ENCODE assay signal across 9 cellular contexts in the genomic region with DNA sequence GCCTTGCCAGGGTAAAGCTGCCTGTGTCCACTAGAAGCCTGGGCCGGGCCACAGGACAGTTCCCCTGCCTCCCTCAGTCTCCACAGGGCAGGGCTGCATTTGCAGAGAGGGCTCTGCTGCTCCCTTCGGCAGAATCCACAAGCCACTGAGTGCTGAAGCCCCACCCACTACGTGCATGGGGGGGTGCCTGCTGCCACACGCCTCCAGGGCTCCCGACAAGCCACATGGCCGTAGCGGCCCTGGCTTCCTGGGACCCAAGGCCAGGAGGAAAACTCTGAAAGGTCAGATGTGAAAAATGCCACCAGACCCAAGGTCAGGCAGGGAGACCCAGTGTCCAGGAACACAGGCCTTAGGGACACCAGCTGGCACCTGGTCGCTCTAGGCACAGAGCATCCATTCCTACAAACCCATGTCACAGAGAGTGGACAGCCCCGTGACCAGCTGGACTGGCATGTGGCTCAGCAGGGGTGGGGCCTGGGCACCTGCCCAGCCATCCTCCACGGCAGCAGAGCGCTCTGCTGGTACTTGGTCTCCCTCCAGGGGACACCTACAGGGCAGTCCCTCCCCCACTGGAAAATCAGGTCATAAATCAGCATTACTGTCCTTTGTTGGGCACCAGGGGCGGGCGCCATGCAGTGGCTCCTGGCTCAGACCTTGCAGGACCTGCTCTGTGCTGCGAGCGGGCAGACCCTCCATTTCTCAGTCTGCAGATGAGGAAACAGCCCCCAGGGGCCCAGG. TPM values are rescaled to one million over a fixed set of nuclear protein-coding genes. Genes with fewer than 3 reads are reported as not detected.
DNase-seq lines count a peak whose midpoint lies in the region; ATAC-seq and TF ChIP-seq lines count a peak whose summit lies in the region.
"Had no signal": no experiment of that assay in that cellular context is flagged by ENCODE, and none has a peak within 500 bp of the region (broad histone marks: within the 10 kb centered on the region; RNA-seq: fewer than 3 reads in every experiment).

No MANE protein-coding gene starts in this region.

- ATAC-seq in right lobe of liver, result peak; percentile 65 to 80 (median 72)
- peak; percentile 57 for ATAC-seq in upper lobe of right lung

- DNase-seq in NCI-H2196 (lab: John Stamatoyannopoulos, UW; ENCODE audit: unreplicated experiment) (peak; percentile 28), NCI-H2196 treated with DMSO at 0.1 percent for 48 hours (lab: John Stamatoyannopoulos, UW; ENCODE audit: unreplicated experiment) (no peak), adrenal gland (peak; percentile 86 to 94 (median 89)), right lobe of liver (peak; percentile 87 to 94 (median 93)), upper lobe of right lung (no peak), GDM1 (lab: John Stamatoyannopoulos, UW) (no peak), NCI-H1436 (lab: John Stamatoyannopoulos, UW) (no peak)
- no peak for DNase-seq in stimulated activated CD4-positive, alpha-beta T cell treated with anti-CD3 and anti-CD28 coated beads, Interleukin-1b, Interleukin-23, amount 100 ng/mL, for 48 hours
- DNase-seq: KBM-7 had no signal

- H3K27ac ChIP-seq in adrenal gland (peak overlapping the region in 3 of 5 donors; percentile 70 to 74 (median 71)), right lobe of liver (peak overlapping the region; percentile 56 to 93 (median 71)), upper lobe of right lung (no peak overlapping the region)

- WGBS in adrenal gland, 4 donors, result 35 to 50% (median 39%) methylated on average over 5 to 15 of the region's 15 CpGs
- WGBS in right lobe of liver (ENCODE audit: insufficient coverage, low coverage, low lambda C conversion rate, missing lambda C conversion rate), result 82% methylated on average over 2 of the region's 15 CpGs

- H3K4me1 ChIP-seq in adrenal gland (replicated peaks in 1 of 2) (peaks cover 45 to 59% of the 10 kb centered on the region in 2 donors), right lobe of liver (peaks cover 0 to 74% (median 31%) of the 10 kb centered on the region in 4 donors), upper lobe of right lung (peaks cover 24% of the 10 kb centered on the region)

- H3K27me3 ChIP-seq in adrenal gland (no peaks in the 10 kb centered on the region), right lobe of liver (no peaks in the 10 kb centered on the region), upper lobe of right lung (no peaks in the 10 kb centered on the region)

- H3K9me3 ChIP-seq in adrenal gland (replicated peaks in 1 of 3), result no peaks in the 10 kb centered on the region
- no peaks in the 10 kb centered on the region for H3K9me3 ChIP-seq in right lobe of liver
- no peaks in the 10 kb centered on the region for H3K9me3 ChIP-seq in upper lobe of right lung

- H3K4me3 ChIP-seq in adrenal gland (no peak overlapping the region), right lobe of liver (no peak overlapping the region), upper lobe of right lung (no peak overlapping the region)

- TF ChIP-seq CTCF in adrenal gland (IDR thresholded peaks at IDR 0.05) (peak in 3 of 6 experiments; percentile 10 to 16 (median 11)), right lobe of liver (IDR thresholded peaks at IDR 0.05) (peak in 2 of 4 donors; percentile 16 to 22), upper lobe of right lung (IDR thresholded peaks at IDR 0.05) (no peak)

- intact Hi-C loops in adrenal gland (cut with DNase I) (loop anchor here in 1 of 2 donors (5.0 kb wide), 1 partner anchor 41 kb away; a partner anchor contains a TSS), right lobe of liver (cut with DNase I) (no loop called here), upper lobe of right lung (cut with DNase I) (no loop called here)

- TF ChIP-seq POLR2A in adrenal gland (IDR thresholded peaks at IDR 0.05), result peak in 1 of 2 donors; percentile 36
- no peak for TF ChIP-seq POLR2A in right lobe of liver (IDR thresholded peaks at IDR 0.05)

- H3K36me3 ChIP-seq in adrenal gland (replicated peaks in 1 of 2) (no peaks in the 10 kb centered on the region), right lobe of liver (no peaks in the 10 kb centered on the region), upper lobe of right lung (no peaks in the 10 kb centered on the region)

RNA-seq across cellular contexts. Expression of a gene that starts 42.9 kb away (rescaled TPM):
- total RNA-seq in adrenal gland (10 to 100 TPM; 21.6 to 59.0 (median 41.3) TPM), right lobe of liver (10 to 100 TPM; 13.6 to 32.8 (median 21.8) TPM), upper lobe of right lung (22.6 TPM)
- 10 to 100 TPM; 10.8 to 41.7 (median 23.4) TPM for polyA plus RNA-seq in adrenal gland

Comparison
In these comparisons a context has a peak if more than half of its experiments do, and no peak if none do; other contexts are left out.
1. DNase-seq: peak in NCI-H2196 (single experiment), adrenal gland (7 of 7) and right lobe of liver (3 of 3); none in NCI-H2196 treated with DMSO at 0.1 percent for 48 hours (single experiment), upper lobe of right lung (single experiment), GDM1 (single experiment), NCI-H1436 (single experiment) and stimulated activated CD4-positive, alpha-beta T cell treated with anti-CD3 and anti-CD28 coated beads, Interleukin-1b, Interleukin-23, amount 100 ng/mL, for 48 hours (single experiment).